In genomic region chr7:154744226-154744860, GRCh38 we compare ENCODE assay signal across 7 cellular contexts.
DNase-seq lines count a peak whose midpoint lies in the region; ATAC-seq and TF ChIP-seq lines count a peak whose summit lies in the region.

No MANE protein-coding gene starts in this region.

- no peaks in the 10 kb centered on the region for H3K27me3 ChIP-seq in GM06990 (replicated peaks; ENCODE audit: control insufficient read depth, insufficient read depth, low read length)
- no peaks in the 10 kb centered on the region for H3K27me3 ChIP-seq in OCI-LY1 (ENCODE audit: insufficient read depth, low read length)

- no peaks in the 10 kb centered on the region for H3K79me2 ChIP-seq in OCI-LY1 (ENCODE audit: insufficient read depth, low read length)

- DNase-seq in GM06990 (ENCODE audit: extremely low read depth, insufficient read length) (peak; percentile 9), HEK293T (ENCODE audit: extremely low spot score) (peak; percentile 85), ecto neural progenitor cell (ENCODE audit: low spot score) (peak; percentile 81), nucleus accumbens (lab: John Stamatoyannopoulos, UW) (peak in 45 of 56 donors; percentile 17 to 85 (median 50)), activated gamma-delta T cell treated with Interleukin-2 at 50 U/mL for 16 hours (no peak)

- H3K9me2 ChIP-seq in OCI-LY1 (ENCODE audit: low read depth, low read length), result no peaks in the 10 kb centered on the region

- no peaks in the 10 kb centered on the region for H4K20me1 ChIP-seq in OCI-LY1 (ENCODE audit: insufficient read depth, low read length)

- H3K27ac ChIP-seq in OCI-LY1 (ENCODE audit: low read depth, low read length, poor library complexity, severe bottlenecking), result no peak overlapping the region

- H3K4me2 ChIP-seq in OCI-LY1 (ENCODE audit: low read length), result no peak overlapping the region

- CTCF ChIA-PET in HEK293T (lab: Yijun Ruan, JAX), result interaction anchor here (0.7 to 0.9 kb wide), 2 partner anchors 46 to 209 kb away, joined by 3 read pairs; no protein-coding TSS in a partner anchor

- peak; percentile 90 for TF ChIP-seq CTCF in GM06990 (IDR thresholded peaks at IDR 0.05; ENCODE audit: insufficient read depth, low read length, poor library complexity, severe bottlenecking)
- peak; percentile 98 for TF ChIP-seq CTCF in OCI-LY1 (IDR thresholded peaks at IDR 0.05; ENCODE audit: low read length)

- H2AFZ ChIP-seq in OCI-LY1 (ENCODE audit: low read length), result no peak overlapping the region

- no peaks in the 10 kb centered on the region for H3F3A ChIP-seq in OCI-LY1 (ENCODE audit: insufficient read depth, low read length)

- H3K9me3 ChIP-seq in OCI-LY1 (ENCODE audit: low read length), result no peaks in the 10 kb centered on the region

- no peak overlapping the region for H3K9ac ChIP-seq in OCI-LY1 (ENCODE audit: low read length)

- H3K4me1 ChIP-seq in OCI-LY1 (ENCODE audit: insufficient read depth, low read length, severe bottlenecking), result no peaks in the 10 kb centered on the region

- no peak for ATAC-seq in GM21526 (IDR thresholded peaks at IDR 0.05; ENCODE audit: low FRiP score, unreplicated experiment)

- POLR2A ChIA-PET in HEK293T (lab: Yijun Ruan, JAX), result no interaction called here

- H3K4me3 ChIP-seq in GM06990 (replicated peaks; ENCODE audit: low read depth, low read length) (no peak overlapping the region), OCI-LY1 (ENCODE audit: low read depth, low read length, poor library complexity, severe bottlenecking) (no peak overlapping the region)

- H3K36me3 ChIP-seq in GM06990 (ENCODE audit: control insufficient read depth, insufficient read depth, low read length) (no peaks in the 10 kb centered on the region), OCI-LY1 (ENCODE audit: insufficient read depth, low read length) (no peaks in the 10 kb centered on the region)

TF ChIP-seq in HEK293T, 16 proteins besides CTCF, POLR2A, EP300 and RAD21:
- no peak for TF ChIP-seq TARDBP (IDR thresholded peaks at IDR 0.05)
- no peak for TF ChIP-seq ZNF384 (IDR thresholded peaks at IDR 0.05)
- TF ChIP-seq FOXA1 (IDR thresholded peaks at IDR 0.05), result no peak
- TF ChIP-seq NFRKB (IDR thresholded peaks at IDR 0.05), result no peak
- TF ChIP-seq, protein P1, sequence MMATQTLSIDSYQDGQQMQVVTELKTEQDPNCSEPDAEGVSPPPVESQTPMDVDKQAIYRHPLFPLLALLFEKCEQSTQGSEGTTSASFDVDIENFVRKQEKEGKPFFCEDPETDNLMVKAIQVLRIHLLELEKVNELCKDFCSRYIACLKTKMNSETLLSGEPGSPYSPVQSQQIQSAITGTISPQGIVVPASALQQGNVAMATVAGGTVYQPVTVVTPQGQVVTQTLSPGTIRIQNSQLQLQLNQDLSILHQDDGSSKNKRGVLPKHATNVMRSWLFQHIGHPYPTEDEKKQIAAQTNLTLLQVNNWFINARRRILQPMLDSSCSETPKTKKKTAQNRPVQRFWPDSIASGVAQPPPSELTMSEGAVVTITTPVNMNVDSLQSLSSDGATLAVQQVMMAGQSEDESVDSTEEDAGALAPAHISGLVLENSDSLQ (IDR thresholded peaks at IDR 0.05), result no peak
- TF ChIP-seq LEF1 (IDR thresholded peaks at IDR 0.05; ENCODE audit: borderline replicate concordance), result no peak
- no peak for TF ChIP-seq CTBP1 (IDR thresholded peaks at IDR 0.05; ENCODE audit: borderline replicate concordance)
- no peak for TF ChIP-seq BHLHE40 (IDR thresholded peaks at IDR 0.05; ENCODE audit: borderline replicate concordance)
- TF ChIP-seq ELF4 (IDR thresholded peaks at IDR 0.05), result no peak
- no peak for TF ChIP-seq FOXM1 (IDR thresholded peaks at IDR 0.05; ENCODE audit: borderline replicate concordance)
- TF ChIP-seq SP1 (IDR thresholded peaks at IDR 0.05), result no peak
- no peak for TF ChIP-seq ARNT (IDR thresholded peaks at IDR 0.05)
- TF ChIP-seq FOXK2 (IDR thresholded peaks at IDR 0.05), result no peak
